34 cellular contexts compared by ENCODE assay signal in genomic region chr9:4400731-4401130, GRCh38.
"Had no signal": no experiment of that assay in that cellular context is flagged by ENCODE, and none has a peak within 500 bp of the region (broad histone marks: within the 10 kb centered on the region; RNA-seq: fewer than 3 reads in every experiment).

No MANE protein-coding gene starts in this region.

- ATAC-seq: activated CD4-positive, alpha-beta T cell treated with anti-CD3 and anti-CD28 coated beads for 36 hours; activated CD4-positive, CD25-positive, alpha-beta regulatory T cell treated with anti-CD3 and anti-CD28 coated beads, Interleukin-2, amount 50 U/mL, for 24 hours; activated CD8-positive, alpha-beta memory T cell treated with anti-CD3 and anti-CD28 coated beads, Interleukin-2, amount 10 ng/mL, durations not matched to agents 7 days and 5 days; activated CD8-positive, alpha-beta T cell treated with anti-CD3 and anti-CD28 coated beads, Interleukin-2, amount 10 ng/mL, durations not matched to agents 7 days and 5 days; WTC11 had no signal

- H3K27ac ChIP-seq: ascending aorta, WERI-Rb-1 had no signal

- DNase-seq: activated CD4-positive, alpha-beta memory T cell treated with anti-CD3 and anti-CD28 coated beads, Interleukin-2, amount 10 ng/mL, durations not matched to agents 7 days and 5 days; activated CD4-positive, alpha-beta T cell treated with anti-CD3 and anti-CD28 coated beads for 1 hour; activated CD4-positive, alpha-beta T cell treated with anti-CD3 and anti-CD28 coated beads for 36 hours; activated CD4-positive, alpha-beta T cell treated with anti-CD3 and anti-CD28 coated beads for 48 hours; activated CD4-positive, alpha-beta T cell treated with anti-CD3 and anti-CD28 coated beads, Interleukin-2, amount 10 ng/mL, durations not matched to agents 7 days and 5 days; activated CD4-positive, alpha-beta T cell treated with anti-CD3 and anti-CD28 coated beads, Interleukin-2, amount 50 U/mL, for 48 hours; activated CD4-positive, CD25-positive, alpha-beta regulatory T cell; activated CD8-positive, alpha-beta memory T cell treated with anti-CD3 and anti-CD28 coated beads for 24 hours; activated CD8-positive, alpha-beta memory T cell treated with anti-CD3 and anti-CD28 coated beads, Interleukin-2, amount 10 ng/mL, durations not matched to agents 7 days and 5 days; activated CD8-positive, alpha-beta memory T cell treated with anti-CD3 and anti-CD28 coated beads, Interleukin-2, amount 50 U/mL, for 48 hours; activated CD8-positive, alpha-beta T cell treated with anti-CD3 and anti-CD28 coated beads, Interleukin-2, amount 10 ng/mL, durations not matched to agents 7 days and 5 days; activated effector memory CD4-positive, alpha-beta T cell treated with Interleukin-2 at 50 U/mL for 16 hours; activated gamma-delta T cell; activated naive CD4-positive, alpha-beta T cell treated with anti-CD3 and anti-CD28 coated beads, Interleukin-2, amount 10 ng/mL, durations not matched to agents 7 days and 5 days; activated naive CD4-positive, alpha-beta T cell treated with Interleukin-2 at 50 U/mL for 16 hours; activated T-cell treated with anti-CD3 and anti-CD28 coated beads, Interleukin-2, amount 50 U/mL, for 24 hours; activated T-cell treated with anti-CD3 and anti-CD28 coated beads, Interleukin-2, amount 50 U/mL, for 48 hours; amygdala; anterior cingulate cortex; central memory CD4-positive, alpha-beta T cell; SW 1271; T-helper 1 cell; T-helper 2 cell; T-helper 9 cell; WERI-Rb-1 had no signal

- H3K36me3 Mint-ChIP-seq: activated CD8-positive, alpha-beta memory T cell treated with anti-CD3 and anti-CD28 coated beads, Interleukin-2, amount 10 ng/mL, durations not matched to agents 7 days and 5 days; activated naive CD4-positive, alpha-beta T cell treated with anti-CD3 and anti-CD28 coated beads, Interleukin-2, amount 10 ng/mL, durations not matched to agents 7 days and 5 days had no signal

- H3K27me3 ChIP-seq: ascending aorta had no signal

- H3K4me1 ChIP-seq: ascending aorta had no signal

- H3K36me3 ChIP-seq: ascending aorta, WERI-Rb-1 had no signal

- H3K27me3 Mint-ChIP-seq: activated naive CD4-positive, alpha-beta T cell treated with anti-CD3 and anti-CD28 coated beads, Interleukin-2, amount 10 ng/mL, durations not matched to agents 7 days and 5 days had no signal

- H3K27ac Mint-ChIP-seq: activated CD4-positive, alpha-beta memory T cell treated with anti-CD3 and anti-CD28 coated beads, Interleukin-2, amount 10 ng/mL, durations not matched to agents 7 days and 5 days; activated CD4-positive, alpha-beta T cell treated with anti-CD3 and anti-CD28 coated beads for 36 hours; activated CD4-positive, alpha-beta T cell treated with anti-CD3 and anti-CD28 coated beads, Interleukin-2, amount 10 ng/mL, durations not matched to agents 7 days and 5 days; activated CD8-positive, alpha-beta memory T cell treated with anti-CD3 and anti-CD28 coated beads, Interleukin-2, amount 10 ng/mL, durations not matched to agents 7 days and 5 days; activated CD8-positive, alpha-beta T cell treated with anti-CD3 and anti-CD28 coated beads, Interleukin-2, amount 10 ng/mL, durations not matched to agents 7 days and 5 days; activated naive CD4-positive, alpha-beta T cell treated with anti-CD3 and anti-CD28 coated beads, Interleukin-2, amount 10 ng/mL, durations not matched to agents 7 days and 5 days; activated naive CD4-positive, alpha-beta T cell treated with anti-CD3 and anti-CD28 coated beads, Interleukin-2, amount 50 U/mL, for 24 hours; activated naive CD8-positive, alpha-beta T cell; activated T-cell treated with anti-CD3 and anti-CD28 coated beads, Interleukin-2, amount 50 U/mL, for 24 hours; activated T-helper 2 cell treated with anti-CD3 and anti-CD28 coated beads, Interferon-gamma antibody, Interleukin-2, Interleukin-4, amounts not matched to agents 10 μg/mL and 5 μg/mL and 100 μg/mL, durations not matched to agents 14 hours and 24 hours and 36 hours; brain; T-helper 1 cell treated with Interleukin-12 subunit alpha and Interleukin-12 subunit beta and Interleukin-4 antibody, amounts not matched to agents 30 μg/mL and 1 μg/mL, for 36 hours; T-helper 2 cell treated with Interferon-gamma antibody and Interleukin-4, amounts not matched to agents 5 μg/mL and 100 μg/mL, for 36 hours; WTC11 had no signal

- H3K4me1 Mint-ChIP-seq: activated CD4-positive, alpha-beta memory T cell treated with anti-CD3 and anti-CD28 coated beads, Interleukin-2, amount 10 ng/mL, durations not matched to agents 7 days and 5 days; activated CD4-positive, alpha-beta T cell treated with anti-CD3 and anti-CD28 coated beads for 36 hours; activated CD4-positive, alpha-beta T cell treated with anti-CD3 and anti-CD28 coated beads, Interleukin-2, amount 10 ng/mL, durations not matched to agents 7 days and 5 days; activated CD8-positive, alpha-beta memory T cell treated with anti-CD3 and anti-CD28 coated beads, Interleukin-2, amount 10 ng/mL, durations not matched to agents 7 days and 5 days; activated naive CD4-positive, alpha-beta T cell treated with anti-CD3 and anti-CD28 coated beads, Interleukin-2, amount 10 ng/mL, durations not matched to agents 7 days and 5 days; activated naive CD4-positive, alpha-beta T cell treated with anti-CD3 and anti-CD28 coated beads, Interleukin-2, amount 50 U/mL, for 24 hours; brain had no signal

- H3K4me3 Mint-ChIP-seq: activated CD4-positive, alpha-beta memory T cell treated with anti-CD3 and anti-CD28 coated beads, Interleukin-2, amount 10 ng/mL, durations not matched to agents 7 days and 5 days; activated CD4-positive, alpha-beta T cell treated with anti-CD3 and anti-CD28 coated beads for 36 hours; activated CD4-positive, alpha-beta T cell treated with anti-CD3 and anti-CD28 coated beads, Interleukin-2, amount 10 ng/mL, durations not matched to agents 7 days and 5 days; activated CD8-positive, alpha-beta memory T cell treated with anti-CD3 and anti-CD28 coated beads, Interleukin-2, amount 10 ng/mL, durations not matched to agents 7 days and 5 days; activated CD8-positive, alpha-beta T cell treated with anti-CD3 and anti-CD28 coated beads, Interleukin-2, amount 10 ng/mL, durations not matched to agents 7 days and 5 days; activated naive CD4-positive, alpha-beta T cell treated with anti-CD3 and anti-CD28 coated beads, Interleukin-2, amount 10 ng/mL, durations not matched to agents 7 days and 5 days; activated naive CD4-positive, alpha-beta T cell treated with anti-CD3 and anti-CD28 coated beads, Interleukin-2, amount 50 U/mL, for 24 hours; activated naive CD8-positive, alpha-beta T cell; activated T-cell treated with anti-CD3 and anti-CD28 coated beads, Interleukin-2, amount 50 U/mL, for 24 hours; brain; T-helper 1 cell treated with Interleukin-12 subunit alpha and Interleukin-12 subunit beta and Interleukin-4 antibody, amounts not matched to agents 30 μg/mL and 1 μg/mL, for 36 hours; T-helper 2 cell treated with Interferon-gamma antibody and Interleukin-4, amounts not matched to agents 5 μg/mL and 100 μg/mL, for 36 hours; WTC11 had no signal

- H3K4me3 ChIP-seq: ascending aorta had no signal
